18 cellular contexts compared by ENCODE assay signal in genomic region chr15:45326280-45326679, GRCh38. TPM values are rescaled to one million over a fixed set of nuclear protein-coding genes. Genes with fewer than 3 reads are reported as not detected.
DNase-seq lines count a peak whose midpoint lies in the region; ATAC-seq and TF ChIP-seq lines count a peak whose summit lies in the region.
"Had no signal": no experiment of that assay in that cellular context is flagged by ENCODE, and none has a peak within 500 bp of the region (broad histone marks: within the 10 kb centered on the region; RNA-seq: fewer than 3 reads in every experiment).

No MANE protein-coding gene starts in this region.

- H3K27ac Mint-ChIP-seq in WTC11 (no peak overlapping the region), endodermal cell (no peak overlapping the region)
- H3K27ac Mint-ChIP-seq: CD14-positive monocyte had no signal

- H3K4me1 Mint-ChIP-seq in WTC11 = peaks cover 25% of the 10 kb centered on the region
- peaks cover 28% of the 10 kb centered on the region for H3K4me1 Mint-ChIP-seq in endodermal cell
- H3K4me1 Mint-ChIP-seq: CD14-positive monocyte had no signal

- no peak for TF ChIP-seq POLR2A in gastroesophageal sphincter (IDR thresholded peaks at IDR 0.05)

- CTCF ChIA-PET in WTC11 (lab: Charles Lee) = interaction anchor here (0.6 to 1.6 kb wide), 4 partner anchors 11 to 137 kb away, joined by 3 to 5 read pairs (median 4); no protein-coding TSS in a partner anchor

- H3K9ac ChIP-seq in endodermal cell (ENCODE audit: extremely low read depth, low read length, poor library complexity, severe bottlenecking) = no peak overlapping the region

- H3K27me3 ChIP-seq in endodermal cell (ENCODE audit: control insufficient read depth, insufficient read depth, low read length, poor library complexity, severe bottlenecking) (no peaks in the 10 kb centered on the region), gastroesophageal sphincter (peaks cover 20% of the 10 kb centered on the region)

- intact Hi-C loops in posterior cingulate gyrus (cut with DNase I) = loop anchor here (5.0 kb wide), 1 partner anchor 46 kb away; no protein-coding TSS in a partner anchor

- H3K9me3 ChIP-seq in endodermal cell (ENCODE audit: control insufficient read depth, low read length) (no peaks in the 10 kb centered on the region), mesodermal cell (ENCODE audit: control insufficient read depth, low read length) (no peaks in the 10 kb centered on the region), gastroesophageal sphincter (no peaks in the 10 kb centered on the region)
- H3K9me3 ChIP-seq: HAP-1 had no signal

- H3K27ac ChIP-seq in endodermal cell (ENCODE audit: low read depth, low read length) (peak overlapping the region; percentile 78), mesodermal cell (ENCODE audit: low read depth, low read length, severe bottlenecking) (peak overlapping the region; percentile 37), gastroesophageal sphincter (no peak overlapping the region)
- H3K27ac ChIP-seq: 22Rv1 had no signal

- H3K9me3 Mint-ChIP-seq in WTC11 (no peaks in the 10 kb centered on the region), endodermal cell (peaks cover 5% of the 10 kb centered on the region)

- H3K27me3 Mint-ChIP-seq in WTC11 (ENCODE audit: low read depth) = no peaks in the 10 kb centered on the region
- no peaks in the 10 kb centered on the region for H3K27me3 Mint-ChIP-seq in endodermal cell (ENCODE audit: insufficient read depth)

- no peak for TF ChIP-seq EP300 in gastroesophageal sphincter (IDR thresholded peaks at IDR 0.05)

- no peak overlapping the region for H3K4me3 ChIP-seq in endodermal cell (ENCODE audit: low read length)
- H3K4me3 ChIP-seq in mesodermal cell (ENCODE audit: extremely low read depth, insufficient read depth, low read length, poor library complexity, severe bottlenecking) = no peak overlapping the region
- no peak overlapping the region for H3K4me3 ChIP-seq in gastroesophageal sphincter
- H3K4me3 ChIP-seq: HAP-1 had no signal

- POLR2A ChIA-PET in WTC11 (lab: Charles Lee) = interaction anchor here (0.7 to 1.0 kb wide), 2 partner anchors 75 to 76 kb away, joined by 3 to 5 read pairs; a partner anchor contains a TSS

- WGBS in endodermal cell (ENCODE audit: insufficient coverage in 1 of 2, insufficient read length in 1 of 2), 2 experiments = 70 to 74% methylated on average over 2 to 5 of the region's 5 CpGs
- WGBS in mesodermal cell (ENCODE audit: insufficient coverage in 2 of 2), 2 experiments = 43 to 70% methylated on average over 4 to 5 of the region's 5 CpGs
- 64 to 100% methylated on average over 1 to 2 of the region's 5 CpGs for WGBS in gastroesophageal sphincter (ENCODE audit: low coverage in 1 of 2), 2 donors

- H3K36me3 ChIP-seq in endodermal cell (ENCODE audit: control insufficient read depth, insufficient read depth, low read length) (no peaks in the 10 kb centered on the region), mesodermal cell (ENCODE audit: control insufficient read depth, insufficient read depth, low read length) (no peaks in the 10 kb centered on the region), gastroesophageal sphincter (no peaks in the 10 kb centered on the region)
- H3K36me3 ChIP-seq: HAP-1 had no signal

- H3K4me1 ChIP-seq in endodermal cell (ENCODE audit: control insufficient read depth, insufficient read depth, low read length) (peaks cover 3% of the 10 kb centered on the region), mesodermal cell (ENCODE audit: control insufficient read depth, insufficient read depth, low read length, poor library complexity, severe bottlenecking) (no peaks in the 10 kb centered on the region), gastroesophageal sphincter (no peaks in the 10 kb centered on the region)

- DNase-seq in ELF-1 (ENCODE audit: low read depth, low spot score) (peak; percentile 47), WTC11 (ENCODE audit: low spot score) (peak; percentile 14), endodermal cell (peak; percentile 49), posterior cingulate gyrus (no peak), glomerular visceral epithelial cell (ENCODE audit: extremely low spot score) (no peak)
- DNase-seq: DMS79 treated with DMSO at 0.1 percent for 48 hours, MM.1S, NCI-H1092, NCI-H1436 treated with DMSO at 0.1 percent for 48 hours, NCI-H2029 treated with DMSO at 0.1 percent for 48 hours, NCI-H2171, NCI-H526 treated with DMSO at 0.1 percent for 48 hours had no signal

- H3K4me3 Mint-ChIP-seq in WTC11 (no peak overlapping the region), endodermal cell (no peak overlapping the region)
- H3K4me3 Mint-ChIP-seq: CD14-positive monocyte had no signal

- TF ChIP-seq CTCF in WTC11 (IDR thresholded peaks at IDR 0.05) (no peak), endodermal cell (conservative IDR thresholded peaks at IDR 0.05) (no peak), gastroesophageal sphincter (IDR thresholded peaks at IDR 0.05) (no peak)

- ATAC-seq in WTC11 (peak; percentile 80), gastroesophageal sphincter (no peak), GM21723 (IDR thresholded peaks at IDR 0.05; ENCODE audit: unreplicated experiment) (no peak)

- no peaks in the 10 kb centered on the region for H3K36me3 Mint-ChIP-seq in WTC11
- peaks cover 2% of the 10 kb centered on the region for H3K36me3 Mint-ChIP-seq in endodermal cell (ENCODE audit: low read depth)
- H3K36me3 Mint-ChIP-seq: CD14-positive monocyte had no signal

TF ChIP-seq in WTC11, 78 proteins besides CTCF, POLR2A, EP300 and RAD21 (continues in another document):
- TF ChIP-seq IRF2 (CRISPR knock-in tag; IDR thresholded peaks at IDR 0.05; ENCODE audit: borderline replicate concordance, low read depth) (no peak), E2F1 (CRISPR knock-in tag; IDR thresholded peaks at IDR 0.05) (no peak), USF1 (CRISPR knock-in tag; IDR thresholded peaks at IDR 0.05) (no peak), ZNF317 (CRISPR knock-in tag; IDR thresholded peaks at IDR 0.05; ENCODE audit: borderline replicate concordance, low read depth) (no peak), SMAD4 (CRISPR knock-in tag; IDR thresholded peaks at IDR 0.05) (no peak), PRDM15 (CRISPR knock-in tag; IDR thresholded peaks at IDR 0.05) (no peak), TCF7 (CRISPR knock-in tag; IDR thresholded peaks at IDR 0.05; ENCODE audit: low read depth) (no peak)

RNA-seq across cellular contexts. Expression of gene GATM, which starts 52.1 kb away (rescaled TPM):
- total RNA-seq in WTC11 (2021) (10.1 to 18.0 TPM (median 17.0 TPM) in 3 replicates), endodermal cell (10 to 100 TPM; 35.2 to 83.4 TPM), gastroesophageal sphincter (10 to 100 TPM; 15.4 to 38.3 (median 25.4) TPM)
- polyA plus RNA-seq in endodermal cell (2013, experiment 1 of 2) = 33.7 TPM
- 43.5 TPM for polyA plus RNA-seq in endodermal cell (2013, experiment 2 of 2)
- polyA plus RNA-seq in mesodermal cell (2013, experiment 1 of 2) = 5.2 TPM
- 9.4 TPM for polyA plus RNA-seq in mesodermal cell (2013, experiment 2 of 2)

Comparison
In these comparisons a context has a peak if more than half of its experiments do, and no peak if none do; other contexts are left out.
1. DNase-seq: peak in ELF-1 (single experiment), WTC11 (single experiment) and endodermal cell (single experiment); none in posterior cingulate gyrus (0 of 10) and glomerular visceral epithelial cell (single experiment).
2. H3K27ac ChIP-seq: peak in endodermal cell (single experiment) and mesodermal cell (single experiment); none in gastroesophageal sphincter (0 of 4).